10 cellular contexts compared by ENCODE assay signal in the genomic region with DNA sequence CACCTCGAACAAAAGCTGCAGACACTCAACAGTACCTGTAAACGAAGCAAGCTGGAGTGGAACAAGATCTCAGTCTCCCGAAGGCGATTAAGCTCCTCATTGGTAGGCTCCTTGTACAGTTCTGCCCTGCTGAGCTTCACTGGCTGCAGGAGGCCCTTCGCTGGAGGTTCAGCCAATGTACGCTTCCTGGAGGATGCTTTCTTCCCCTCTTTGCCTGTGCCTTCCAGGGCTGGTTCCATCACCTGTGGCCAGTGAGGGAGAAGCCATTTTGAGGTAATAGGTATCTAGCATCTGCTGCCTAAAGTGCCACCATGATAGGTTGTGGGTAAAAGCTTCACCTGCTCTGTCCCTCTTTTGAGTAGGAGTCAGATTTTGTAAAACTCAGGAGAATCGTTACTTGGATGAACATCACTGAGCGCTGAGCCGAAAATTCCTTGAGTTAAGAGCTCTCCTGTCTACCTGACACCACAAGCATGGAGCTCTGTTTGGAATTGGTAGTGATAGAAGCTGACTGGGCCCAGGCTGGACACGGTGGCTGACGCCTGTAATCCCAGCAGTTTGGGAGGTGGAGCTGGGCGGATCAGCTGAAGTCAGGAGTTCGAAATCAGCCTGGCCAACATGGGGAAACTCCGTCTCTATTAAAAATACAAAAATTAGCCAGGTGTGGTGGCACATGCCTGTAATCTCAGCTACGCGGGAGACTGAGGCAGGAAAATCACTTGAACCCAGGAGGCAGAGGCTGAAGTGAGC. TPM values are rescaled to one million over a fixed set of nuclear protein-coding genes. Genes with fewer than 3 reads are reported as not detected.
DNase-seq lines count a peak whose midpoint lies in the region; ATAC-seq and TF ChIP-seq lines count a peak whose summit lies in the region.
"Had no signal": no experiment of that assay in that cellular context is flagged by ENCODE, and none has a peak within 500 bp of the region (broad histone marks: within the 10 kb centered on the region; RNA-seq: fewer than 3 reads in every experiment).

No MANE protein-coding gene starts in this region.

- POLR2A ChIA-PET in SK-N-SH (lab: Yijun Ruan, JAX): interaction anchor here (1.3 kb wide), 1 partner anchor 9 kb away, joined by 3 read pairs; no protein-coding TSS in a partner anchor

- peaks cover 41% of the 10 kb centered on the region for H3K79me2 ChIP-seq in SK-N-SH (ENCODE audit: insufficient read depth)

- H3K4me2 ChIP-seq in SK-N-SH: peak overlapping the region; percentile 85

- TF ChIP-seq CTCF in SK-N-SH (IDR thresholded peaks at IDR 0.05): no peak
- no peak for TF ChIP-seq CTCF in WI38 (IDR thresholded peaks at IDR 0.05; ENCODE audit: low read depth, low read length)

- CTCF ChIA-PET in SK-N-SH (lab: Yijun Ruan, JAX): interaction anchor here (1.2 to 3.5 kb wide), 8 partner anchors 9 to 185 kb away, joined by 3 to 22 read pairs (median 6); a partner anchor contains a TSS

- no peaks in the 10 kb centered on the region for H3K27me3 ChIP-seq in SK-N-SH (ENCODE audit: insufficient read depth)

- no peak for TF ChIP-seq RAD21 in SK-N-SH (IDR thresholded peaks at IDR 0.05; ENCODE audit: low read length)

- no peaks in the 10 kb centered on the region for H3K9me2 ChIP-seq in SK-N-SH

- H3K27ac ChIP-seq in SK-N-SH (ENCODE audit: low read depth in 2 of 2, low read length in 1 of 2): no peak overlapping the region
- peak overlapping the region in 6 of 21 experiments; percentile 47 to 83 (median 73) for H3K27ac ChIP-seq in skin epidermis

- 67% methylated on average over 15 of the region's 16 CpGs for WGBS in SK-N-SH (ENCODE audit: low lambda C conversion rate)

- peak overlapping the region; percentile 74 to 79 for H3K4me3 ChIP-seq in SK-N-SH (ENCODE audit: low read depth in 2 of 2, low read length in 1 of 2)
- H3K4me3 ChIP-seq in WI38 (ENCODE audit: low read depth, low read length): peak overlapping the region; percentile 99
- peak overlapping the region in 6 of 7 experiments; percentile 65 to 99 (median 86) for H3K4me3 ChIP-seq in skin epidermis

- H4K20me1 ChIP-seq in SK-N-SH (ENCODE audit: insufficient read depth): no peaks in the 10 kb centered on the region

- peak overlapping the region; percentile 69 for H3K9ac ChIP-seq in SK-N-SH

- DNase-seq in SK-N-SH (no peak), left ventricle myocardium superior (peak; percentile 11), Ammon's horn (ENCODE audit: low spot score) (no peak)
- DNase-seq in effector CD8-positive, alpha-beta T cell (lab: John Stamatoyannopoulos, UW): no peak
- DNase-seq: activated CD4-positive, alpha-beta T cell treated with anti-CD3 and anti-CD28 coated beads, Interleukin-2, amount 50 U/mL, for 48 hours; MV-4-11 had no signal

- ATAC-seq in SK-N-SH treated with all-trans-retinoic acid at 6 μM for 48 hours (no peak), left ventricle myocardium superior (no peak), HG03457 (IDR thresholded peaks at IDR 0.05; ENCODE audit: unreplicated experiment) (no peak)

- no peak for TF ChIP-seq EP300 in SK-N-SH (IDR thresholded peaks at IDR 0.05; ENCODE audit: borderline replicate concordance in 1 of 2, low read depth in 1 of 2, low read length in 1 of 2)

- no peak overlapping the region for H2AFZ ChIP-seq in SK-N-SH (ENCODE audit: low read depth)

- peaks cover 4% of the 10 kb centered on the region for H3F3A ChIP-seq in SK-N-SH (replicated peaks; ENCODE audit: insufficient read depth)

- H3K36me3 ChIP-seq in SK-N-SH (replicated peaks in 1 of 2; ENCODE audit: control insufficient read depth in 1 of 2, insufficient read depth in 2 of 2, low read length in 1 of 2): peaks cover 41 to 43% of the 10 kb centered on the region in 2 experiments

- H3K4me1 ChIP-seq in SK-N-SH (ENCODE audit: control insufficient read depth in 1 of 2, insufficient read depth in 2 of 2, low read depth in 1 of 2, low read length in 1 of 2): peaks cover 0 to 11% of the 10 kb centered on the region in 2 experiments; a peak in 1 of 4 replicates

- no peaks in the 10 kb centered on the region for H3K9me3 ChIP-seq in SK-N-SH

- intact Hi-C loops in left ventricle myocardium superior (cut with micrococcal nuclease): no loop called here

TF ChIP-seq in SK-N-SH, 30 proteins besides CTCF, POLR2A, EP300 and RAD21 (continues in another document):
- TF ChIP-seq ELF1 (IDR thresholded peaks at IDR 0.05) (no peak), SIN3A (IDR thresholded peaks at IDR 0.05; ENCODE audit: borderline replicate concordance, low read depth, low read length) (no peak), CHD2 (IDR thresholded peaks at IDR 0.05; ENCODE audit: low read length, partially characterized antibody) (no peak), YY1 (IDR thresholded peaks at IDR 0.05; ENCODE audit: low read depth) (no peak), MEF2A (IDR thresholded peaks at IDR 0.05; ENCODE audit: borderline replicate concordance, low read depth) (no peak), FOSL2 (IDR thresholded peaks at IDR 0.05; ENCODE audit: borderline replicate concordance, low read depth) (no peak), GATA2 (CRISPR knock-in tag; IDR thresholded peaks at IDR 0.05) (no peak), NRF1 (IDR thresholded peaks at IDR 0.05; ENCODE audit: low read depth, low read length) (no peak)
- TF ChIP-seq, protein P1, sequence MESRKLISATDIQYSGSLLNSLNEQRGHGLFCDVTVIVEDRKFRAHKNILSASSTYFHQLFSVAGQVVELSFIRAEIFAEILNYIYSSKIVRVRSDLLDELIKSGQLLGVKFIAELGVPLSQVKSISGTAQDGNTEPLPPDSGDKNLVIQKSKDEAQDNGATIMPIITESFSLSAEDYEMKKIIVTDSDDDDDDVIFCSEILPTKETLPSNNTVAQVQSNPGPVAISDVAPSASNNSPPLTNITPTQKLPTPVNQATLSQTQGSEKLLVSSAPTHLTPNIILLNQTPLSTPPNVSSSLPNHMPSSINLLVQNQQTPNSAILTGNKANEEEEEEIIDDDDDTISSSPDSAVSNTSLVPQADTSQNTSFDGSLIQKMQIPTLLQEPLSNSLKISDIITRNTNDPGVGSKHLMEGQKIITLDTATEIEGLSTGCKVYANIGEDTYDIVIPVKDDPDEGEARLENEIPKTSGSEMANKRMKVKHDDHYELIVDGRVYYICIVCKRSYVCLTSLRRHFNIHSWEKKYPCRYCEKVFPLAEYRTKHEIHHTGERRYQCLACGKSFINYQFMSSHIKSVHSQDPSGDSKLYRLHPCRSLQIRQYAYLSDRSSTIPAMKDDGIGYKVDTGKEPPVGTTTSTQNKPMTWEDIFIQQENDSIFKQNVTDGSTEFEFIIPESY (IDR thresholded peaks at IDR 0.05; ENCODE audit: borderline replicate concordance, low read depth): no peak
- TF ChIP-seq, protein P2, sequence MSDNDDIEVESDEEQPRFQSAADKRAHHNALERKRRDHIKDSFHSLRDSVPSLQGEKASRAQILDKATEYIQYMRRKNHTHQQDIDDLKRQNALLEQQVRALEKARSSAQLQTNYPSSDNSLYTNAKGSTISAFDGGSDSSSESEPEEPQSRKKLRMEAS (IDR thresholded peaks at IDR 0.05; ENCODE audit: low read depth): no peak

TF ChIP-seq in SK-N-SH treated with all-trans-retinoic acid at 6 μM for 48 hours, 23 proteins besides CTCF, POLR2A, EP300 and RAD21 (continues in another document):
- TF ChIP-seq OSR1 (CRISPR knock-in tag; IDR thresholded peaks at IDR 0.05): no peak
- no peak for TF ChIP-seq ESRRG (CRISPR knock-in tag; IDR thresholded peaks at IDR 0.05)
- TF ChIP-seq ISL1 (CRISPR knock-in tag; IDR thresholded peaks at IDR 0.05): no peak
- TF ChIP-seq, protein P3, sequence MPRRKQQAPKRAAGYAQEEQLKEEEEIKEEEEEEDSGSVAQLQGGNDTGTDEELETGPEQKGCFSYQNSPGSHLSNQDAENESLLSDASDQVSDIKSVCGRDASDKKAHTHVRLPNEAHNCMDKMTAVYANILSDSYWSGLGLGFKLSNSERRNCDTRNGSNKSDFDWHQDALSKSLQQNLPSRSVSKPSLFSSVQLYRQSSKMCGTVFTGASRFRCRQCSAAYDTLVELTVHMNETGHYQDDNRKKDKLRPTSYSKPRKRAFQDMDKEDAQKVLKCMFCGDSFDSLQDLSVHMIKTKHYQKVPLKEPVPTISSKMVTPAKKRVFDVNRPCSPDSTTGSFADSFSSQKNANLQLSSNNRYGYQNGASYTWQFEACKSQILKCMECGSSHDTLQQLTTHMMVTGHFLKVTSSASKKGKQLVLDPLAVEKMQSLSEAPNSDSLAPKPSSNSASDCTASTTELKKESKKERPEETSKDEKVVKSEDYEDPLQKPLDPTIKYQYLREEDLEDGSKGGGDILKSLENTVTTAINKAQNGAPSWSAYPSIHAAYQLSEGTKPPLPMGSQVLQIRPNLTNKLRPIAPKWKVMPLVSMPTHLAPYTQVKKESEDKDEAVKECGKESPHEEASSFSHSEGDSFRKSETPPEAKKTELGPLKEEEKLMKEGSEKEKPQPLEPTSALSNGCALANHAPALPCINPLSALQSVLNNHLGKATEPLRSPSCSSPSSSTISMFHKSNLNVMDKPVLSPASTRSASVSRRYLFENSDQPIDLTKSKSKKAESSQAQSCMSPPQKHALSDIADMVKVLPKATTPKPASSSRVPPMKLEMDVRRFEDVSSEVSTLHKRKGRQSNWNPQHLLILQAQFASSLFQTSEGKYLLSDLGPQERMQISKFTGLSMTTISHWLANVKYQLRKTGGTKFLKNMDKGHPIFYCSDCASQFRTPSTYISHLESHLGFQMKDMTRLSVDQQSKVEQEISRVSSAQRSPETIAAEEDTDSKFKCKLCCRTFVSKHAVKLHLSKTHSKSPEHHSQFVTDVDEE (CRISPR knock-in tag; IDR thresholded peaks at IDR 0.05): no peak
- no peak for TF ChIP-seq BACH2 (CRISPR knock-in tag; IDR thresholded peaks at IDR 0.05; ENCODE audit: borderline replicate concordance)
- TF ChIP-seq ZFP30 (CRISPR knock-in tag; IDR thresholded peaks at IDR 0.05): no peak
- TF ChIP-seq CSDC2 (CRISPR knock-in tag; IDR thresholded peaks at IDR 0.05): no peak

RNA-seq across cellular contexts. Expression of a gene that starts 1.4 kb away (rescaled TPM):
- polyA plus RNA-seq in SK-N-SH (2012; rRNA removed): 52.2 and 61.3 TPM in 2 replicates
- polyA plus RNA-seq in SK-N-SH (2012; cell fraction: cytosol; rRNA removed): 22.6 and 31.3 TPM in 2 replicates
- 99.2 and 107 TPM in 2 replicates for polyA plus RNA-seq in SK-N-SH (2012; cell fraction: nucleus; rRNA removed)
- 12.7 TPM for total RNA-seq in left ventricle myocardium superior

RNA-seq across cellular contexts. Expression of a gene that starts 25.0 kb away (rescaled TPM):
- 0.52 and 0.64 TPM in 2 replicates for polyA plus RNA-seq in SK-N-SH (2012; rRNA removed)
- 0.49 and 0.55 TPM in 2 replicates for polyA plus RNA-seq in SK-N-SH (2012; cell fraction: cytosol; rRNA removed)
- 0.62 and 0.94 TPM in 2 replicates for polyA plus RNA-seq in SK-N-SH (2012; cell fraction: nucleus; rRNA removed)
- 14.8 TPM for total RNA-seq in left ventricle myocardium superior

RNA-seq across cellular contexts. Expression of a gene that starts 51.7 kb away (rescaled TPM):
- 2.3 and 2.7 TPM in 2 replicates for polyA plus RNA-seq in SK-N-SH (2012; rRNA removed)
- 3.3 TPM in 2 replicates for polyA plus RNA-seq in SK-N-SH (2012; cell fraction: cytosol; rRNA removed)
- polyA plus RNA-seq in SK-N-SH (2012; cell fraction: nucleus; rRNA removed): 1.3 and 2.2 TPM in 2 replicates
- 0.89 TPM for total RNA-seq in left ventricle myocardium superior
